ENCODE assay signal across 11 cellular contexts in genomic region chr17:9577402-9577709, GRCh38. TPM values are rescaled to one million over a fixed set of nuclear protein-coding genes. Genes with fewer than 3 reads are reported as not detected.
DNase-seq lines count a peak whose midpoint lies in the region; ATAC-seq and TF ChIP-seq lines count a peak whose summit lies in the region.
"Had no signal": no experiment of that assay in that cellular context is flagged by ENCODE, and none has a peak within 500 bp of the region (broad histone marks: within the 10 kb centered on the region; RNA-seq: fewer than 3 reads in every experiment).

No MANE protein-coding gene starts in this region.

- DNase-seq in stimulated activated naive CD8-positive, alpha-beta T cell treated with anti-CD3 and anti-CD28 coated beads, Interleukin-15, Interleukin-2, amounts not matched to agents 100 U/mL and 50 U/mL, for 24 hours = no peak
- DNase-seq in activated CD4-positive, alpha-beta memory T cell treated with anti-CD3 and anti-CD28 coated beads, Interleukin-2, amount 10 ng/mL, durations not matched to agents 7 days and 5 days = no peak
- no peak for DNase-seq in memory B cell (ENCODE audit: low spot score in 2 of 2)
- DNase-seq in vagina (ENCODE audit: extremely low spot score in 2 of 2) = no peak
- no peak for DNase-seq in DMS 273 (lab: John Stamatoyannopoulos, UW; ENCODE audit: unreplicated experiment)
- DNase-seq in mesenteric fat pad (ENCODE audit: low spot score) = no peak
- no peak for DNase-seq in NCI-H1092 treated with DMSO at 0.1 percent for 48 hours (lab: John Stamatoyannopoulos, UW)

- intact Hi-C loops in vagina (cut with DNase I) = no loop called here

- no peak overlapping the region for H3K27ac Mint-ChIP-seq in stimulated activated naive CD8-positive, alpha-beta T cell treated with anti-CD3 and anti-CD28 coated beads, Interleukin-15, Interleukin-2, amounts not matched to agents 100 ng/mL and 50 ng/mL, for 24 hours
- no peak overlapping the region for H3K27ac Mint-ChIP-seq in activated CD4-positive, alpha-beta memory T cell treated with anti-CD3 and anti-CD28 coated beads, Interleukin-2, amount 10 ng/mL, durations not matched to agents 7 days and 5 days
- no peak overlapping the region for H3K27ac Mint-ChIP-seq in memory B cell

- H3K27me3 ChIP-seq in vagina = no peaks in the 10 kb centered on the region
- H3K27me3 ChIP-seq: upper lobe of left lung had no signal

- H3K4me3 ChIP-seq in vagina = peak overlapping the region; percentile 73 to 76

- H3K27me3 Mint-ChIP-seq in stimulated activated naive CD8-positive, alpha-beta T cell treated with anti-CD3 and anti-CD28 coated beads, Interleukin-15, Interleukin-2, amounts not matched to agents 100 ng/mL and 50 ng/mL, for 24 hours = no peaks in the 10 kb centered on the region
- no peaks in the 10 kb centered on the region for H3K27me3 Mint-ChIP-seq in activated CD4-positive, alpha-beta memory T cell treated with anti-CD3 and anti-CD28 coated beads, Interleukin-2, amount 10 ng/mL, durations not matched to agents 7 days and 5 days
- no peaks in the 10 kb centered on the region for H3K27me3 Mint-ChIP-seq in memory B cell

- H3K36me3 Mint-ChIP-seq in stimulated activated naive CD8-positive, alpha-beta T cell treated with anti-CD3 and anti-CD28 coated beads, Interleukin-15, Interleukin-2, amounts not matched to agents 100 ng/mL and 50 ng/mL, for 24 hours (ENCODE audit: low read depth) = no peaks in the 10 kb centered on the region
- peaks cover 4% of the 10 kb centered on the region for H3K36me3 Mint-ChIP-seq in activated CD4-positive, alpha-beta memory T cell treated with anti-CD3 and anti-CD28 coated beads, Interleukin-2, amount 10 ng/mL, durations not matched to agents 7 days and 5 days (ENCODE audit: low read depth)
- H3K36me3 Mint-ChIP-seq in memory B cell = no peaks in the 10 kb centered on the region

- no peaks in the 10 kb centered on the region for H3K9me3 Mint-ChIP-seq in stimulated activated naive CD8-positive, alpha-beta T cell treated with anti-CD3 and anti-CD28 coated beads, Interleukin-15, Interleukin-2, amounts not matched to agents 100 ng/mL and 50 ng/mL, for 24 hours
- no peaks in the 10 kb centered on the region for H3K9me3 Mint-ChIP-seq in activated CD4-positive, alpha-beta memory T cell treated with anti-CD3 and anti-CD28 coated beads, Interleukin-2, amount 10 ng/mL, durations not matched to agents 7 days and 5 days
- no peaks in the 10 kb centered on the region for H3K9me3 Mint-ChIP-seq in memory B cell

- H3K4me3 Mint-ChIP-seq in stimulated activated naive CD8-positive, alpha-beta T cell treated with anti-CD3 and anti-CD28 coated beads, Interleukin-15, Interleukin-2, amounts not matched to agents 100 ng/mL and 50 ng/mL, for 24 hours = peak overlapping the region; percentile 97
- peak overlapping the region; percentile 96 for H3K4me3 Mint-ChIP-seq in activated CD4-positive, alpha-beta memory T cell treated with anti-CD3 and anti-CD28 coated beads, Interleukin-2, amount 10 ng/mL, durations not matched to agents 7 days and 5 days
- peak overlapping the region; percentile 90 for H3K4me3 Mint-ChIP-seq in memory B cell

- no peak for TF ChIP-seq POLR2A in vagina (IDR thresholded peaks at IDR 0.05)

- no peak for TF ChIP-seq CTCF in vagina (IDR thresholded peaks at IDR 0.05)

- peaks cover 25% of the 10 kb centered on the region for H3K4me1 ChIP-seq in vagina

- no peaks in the 10 kb centered on the region for H3K36me3 ChIP-seq in vagina
- H3K36me3 ChIP-seq: upper lobe of left lung had no signal

- CTCF ChIA-PET in activated CD4-positive, alpha-beta memory T cell treated with anti-CD3 and anti-CD28 coated beads, Interleukin-2, amount 10 ng/mL, durations not matched to agents 7 days and 5 days (lab: Charles Lee) = interaction anchor here (0.7 to 3.3 kb wide), 16 partner anchors 9 to 191 kb away, joined by 3 to 19 read pairs (median 5); no protein-coding TSS in a partner anchor

- no peak overlapping the region for H3K27ac ChIP-seq in vagina
- H3K27ac ChIP-seq: psoas muscle had no signal

- H3K4me1 Mint-ChIP-seq in stimulated activated naive CD8-positive, alpha-beta T cell treated with anti-CD3 and anti-CD28 coated beads, Interleukin-15, Interleukin-2, amounts not matched to agents 100 ng/mL and 50 ng/mL, for 24 hours (ENCODE audit: low read depth) = peaks cover 26% of the 10 kb centered on the region
- H3K4me1 Mint-ChIP-seq in activated CD4-positive, alpha-beta memory T cell treated with anti-CD3 and anti-CD28 coated beads, Interleukin-2, amount 10 ng/mL, durations not matched to agents 7 days and 5 days = peaks cover 25% of the 10 kb centered on the region
- peaks cover 17% of the 10 kb centered on the region for H3K4me1 Mint-ChIP-seq in memory B cell

- POLR2A ChIA-PET in activated CD4-positive, alpha-beta memory T cell treated with anti-CD3 and anti-CD28 coated beads, Interleukin-2, amount 10 ng/mL, durations not matched to agents 7 days and 5 days (lab: Charles Lee) = interaction anchor here (1.0 kb wide), 1 partner anchor 36 kb away, joined by 3 read pairs; no protein-coding TSS in a partner anchor

- no peaks in the 10 kb centered on the region for H3K9me3 ChIP-seq in vagina
- H3K9me3 ChIP-seq: psoas muscle, upper lobe of left lung had no signal

- ATAC-seq in stimulated activated naive CD8-positive, alpha-beta T cell treated with anti-CD3 and anti-CD28 coated beads, Interleukin-15, Interleukin-2, amounts not matched to agents 100 U/mL and 50 U/mL, for 24 hours = no peak
- no peak for ATAC-seq in memory B cell (ENCODE audit: low read depth)

RNA-seq across cellular contexts. Expression of gene CFAP52, which starts 0.9 kb away (rescaled TPM):
- not detected for total RNA-seq in activated CD4-positive, alpha-beta memory T cell treated with anti-CD3 and anti-CD28 coated beads, Interleukin-2, amount 10 ng/mL, durations not matched to agents 7 days and 5 days
- 2.5 TPM for total RNA-seq in vagina
- not detected for total RNA-seq in mesenteric fat pad
- total RNA-seq: cardiac septum, psoas muscle had no signal

RNA-seq across cellular contexts. Expression of gene STX8, which starts 1.7 kb away (rescaled TPM):
- 10 to 100 TPM; 76.6 to 76.7 TPM for total RNA-seq in activated CD4-positive, alpha-beta memory T cell treated with anti-CD3 and anti-CD28 coated beads, Interleukin-2, amount 10 ng/mL, durations not matched to agents 7 days and 5 days
- total RNA-seq in vagina (31.2 TPM), mesenteric fat pad (77.0 TPM)
